In genomic region chr15:94174399-94174802, GRCh38 we compare ENCODE assay signal across 8 cellular contexts. TPM values are rescaled to one million over a fixed set of nuclear protein-coding genes. Genes with fewer than 3 reads are reported as not detected.
A peak's percentile ranks its signal among the peaks of the same experiment; 100 is the strongest.
DNase-seq lines count a peak whose midpoint lies in the region; ATAC-seq and TF ChIP-seq lines count a peak whose summit lies in the region.

No MANE protein-coding gene starts in this region.

- no peaks in the 10 kb centered on the region for H3K36me3 Mint-ChIP-seq in activated T-cell treated with anti-CD3 and anti-CD28 coated beads, Interleukin-2, amount 50 U/mL, for 24 hours (ENCODE audit: low read depth)

- intact Hi-C loops in stomach (cut with DNase I; ENCODE audit: low total_unique reads): no loop called here

- DNase-seq in activated T-cell treated with anti-CD3 and anti-CD28 coated beads, Interleukin-2, amount 50 U/mL, for 24 hours: no peak
- no peak for DNase-seq in activated T-cell treated with anti-CD3 and anti-CD28 coated beads for 4 hours
- DNase-seq in RPMI7951 (ENCODE audit: low read depth): peak; percentile 95
- DNase-seq in kidney epithelial cell (ENCODE audit: low read depth): peak; percentile 23
- no peak for DNase-seq in NCI-H524 treated with DMSO at 0.1 percent for 48 hours (lab: John Stamatoyannopoulos, UW)
- DNase-seq in stomach: no peak
- no peak for DNase-seq in effector memory CD4-positive, alpha-beta T cell

- H3K36me3 ChIP-seq in kidney epithelial cell (ENCODE audit: control insufficient read depth, insufficient read depth, low read length) (no peaks in the 10 kb centered on the region), stomach (no peaks in the 10 kb centered on the region)
- H3K36me3 ChIP-seq in effector memory CD4-positive, alpha-beta T cell (ENCODE audit: control insufficient read depth, insufficient read depth, low read length): no peaks in the 10 kb centered on the region

- no peak for TF ChIP-seq POLR2A in stomach (IDR thresholded peaks at IDR 0.05)

- H3K27me3 Mint-ChIP-seq in activated T-cell treated with anti-CD3 and anti-CD28 coated beads, Interleukin-2, amount 50 U/mL, for 24 hours: peaks cover 27% of the 10 kb centered on the region

- no peak for TF ChIP-seq CTCF in kidney epithelial cell (IDR thresholded peaks at IDR 0.05; ENCODE audit: insufficient read depth, low read length, poor library complexity, severe bottlenecking)
- TF ChIP-seq CTCF in stomach (IDR thresholded peaks at IDR 0.05): no peak

- H3K27me3 ChIP-seq in kidney epithelial cell (ENCODE audit: control insufficient read depth, insufficient read depth, low read length): no peaks in the 10 kb centered on the region
- H3K27me3 ChIP-seq in stomach: no peaks in the 10 kb centered on the region
- H3K27me3 ChIP-seq in effector memory CD4-positive, alpha-beta T cell (replicated peaks; ENCODE audit: control insufficient read depth, insufficient read depth, low read length, poor library complexity, severe bottlenecking): no peaks in the 10 kb centered on the region

- H3K4me3 ChIP-seq in kidney epithelial cell (ENCODE audit: low read depth, low read length) (no peak overlapping the region), stomach (no peak overlapping the region)
- no peak overlapping the region for H3K4me3 ChIP-seq in effector memory CD4-positive, alpha-beta T cell (ENCODE audit: insufficient read depth, low read depth, low read length, poor library complexity, severe bottlenecking)

- TF ChIP-seq EP300 in stomach (IDR thresholded peaks at IDR 0.05): no peak

- ATAC-seq in HG02884 (IDR thresholded peaks at IDR 0.05; ENCODE audit: unreplicated experiment): peak; percentile 89

- H3K9me3 Mint-ChIP-seq in activated T-cell treated with anti-CD3 and anti-CD28 coated beads, Interleukin-2, amount 50 U/mL, for 24 hours: peaks cover 4% of the 10 kb centered on the region

- H3K4me1 ChIP-seq in stomach: no peaks in the 10 kb centered on the region
- no peaks in the 10 kb centered on the region for H3K4me1 ChIP-seq in effector memory CD4-positive, alpha-beta T cell (ENCODE audit: control insufficient read depth, insufficient read depth, low read length, poor library complexity, severe bottlenecking)

- peaks cover 37% of the 10 kb centered on the region for H3K4me1 Mint-ChIP-seq in activated T-cell treated with anti-CD3 and anti-CD28 coated beads, Interleukin-2, amount 50 U/mL, for 24 hours (ENCODE audit: low read depth)

- H3K9me3 ChIP-seq in stomach: peaks cover 0 to 7% (median 0%) of the 10 kb centered on the region in 4 donors
- no peaks in the 10 kb centered on the region for H3K9me3 ChIP-seq in effector memory CD4-positive, alpha-beta T cell (ENCODE audit: control insufficient read depth, low read length)

- H3K27ac ChIP-seq in stomach: peak overlapping the region in 1 of 5 donors; percentile 47
- H3K27ac ChIP-seq in effector memory CD4-positive, alpha-beta T cell (ENCODE audit: insufficient read depth, low read length, poor library complexity, severe bottlenecking): no peak overlapping the region

- H3K27ac Mint-ChIP-seq in activated T-cell treated with anti-CD3 and anti-CD28 coated beads, Interleukin-2, amount 50 U/mL, for 24 hours: peak overlapping the region; percentile 73

- no peak overlapping the region for H3K4me3 Mint-ChIP-seq in activated T-cell treated with anti-CD3 and anti-CD28 coated beads, Interleukin-2, amount 50 U/mL, for 24 hours

RNA-seq across cellular contexts. Expression of gene MCTP2, which starts 57.0 kb away (rescaled TPM):
- total RNA-seq in RPMI7951 (2014; rRNA removed; shearing (Covaris generic)): 26.5 and 39.5 TPM in 2 replicates
- 6.3 and 7.7 TPM in 2 replicates for total RNA-seq in kidney epithelial cell
- 10 to 100 TPM in 4 of 5 donors, 1 to 10 TPM in 1; 7.1 to 62.4 (median 34.8) TPM for total RNA-seq in stomach
- 1 to 10 TPM; 2.8 to 5.9 (median 5.8) TPM for polyA plus RNA-seq in stomach

Comparison
In these comparisons a context has a peak if more than half of its experiments do, and no peak if none do; other contexts are left out.
1. DNase-seq: peak in RPMI7951 (single experiment) and kidney epithelial cell (single experiment); none in activated T-cell treated with anti-CD3 and anti-CD28 coated beads, Interleukin-2, amount 50 U/mL, for 24 hours (single experiment), activated T-cell treated with anti-CD3 and anti-CD28 coated beads for 4 hours (single experiment), NCI-H524 treated with DMSO at 0.1 percent for 48 hours (single experiment), stomach (single experiment) and effector memory CD4-positive, alpha-beta T cell (0 of 3).